In genomic region chr1:212242288-212242984, GRCh38 we compare ENCODE assay signal across 1 cellular context.
TF ChIP-seq lines count a peak whose summit lies in the region.

No MANE protein-coding gene starts in this region.

TF ChIP-seq in K562, 482 proteins besides CTCF, POLR2A, EP300 and RAD21 (continued from another document and continues in another):
- TF ChIP-seq TFE3 (CRISPR knock-in tag; IDR thresholded peaks at IDR 0.05) (peak; percentile 7; the same call in 1 of the 2 replicates), MGA (IDR thresholded peaks at IDR 0.05) (peak; percentile 63), FIP1L1 (IDR thresholded peaks at IDR 0.05; ENCODE audit: low read depth, low read length, poor library complexity, severe bottlenecking) (no peak), HINFP (tag; conservative IDR thresholded peaks at IDR 0.05; ENCODE audit: low read depth) (no peak), TBP (optimal IDR thresholded peaks at IDR 0.05; ENCODE audit: low read depth, low read length) (peak; percentile 63), NFXL1 (CRISPR knock-in tag; IDR thresholded peaks at IDR 0.05) (peak; percentile 86; the same call in 1 of the 2 replicates), ZKSCAN1 (IDR thresholded peaks at IDR 0.05; ENCODE audit: low read depth, low read length) (no peak), ZNF830 (CRISPR knock-in tag; IDR thresholded peaks at IDR 0.05) (no peak; the same call in 1 of the 2 replicates), NBN (IDR thresholded peaks at IDR 0.05; ENCODE audit: low read depth) (peak; percentile 67; the same call in 1 of the 2 replicates), E2F8 (IDR thresholded peaks at IDR 0.05; ENCODE audit: low read depth, partially characterized antibody) (no peak), ZNF695 (CRISPR knock-in tag; IDR thresholded peaks at IDR 0.05) (0 out of 2 replicates have a peak, but pooled peaks have one; percentile 34), ILF3 (IDR thresholded peaks at IDR 0.05; ENCODE audit: borderline replicate concordance) (no peak), CEBPG (CRISPR knock-in tag; IDR thresholded peaks at IDR 0.05) (no peak), CEBPG (tag; conservative IDR thresholded peaks at IDR 0.05 in 1 of 2, IDR thresholded peaks at IDR 0.05 in 1 of 2) (0 out of 4 replicates have a peak, but pooled peaks of 1 of the 2 experiments have one; percentile 13), PTTG1 (tag; IDR thresholded peaks at IDR 0.05; ENCODE audit: low read depth) (no peak), NFATC3 (IDR thresholded peaks at IDR 0.05) (peak; percentile 74; the same call in 1 of the 2 replicates), ZEB2 (IDR thresholded peaks at IDR 0.05) (peak; percentile 29; the same call in 1 of the 2 replicates), GTF2B (IDR thresholded peaks at IDR 0.05; ENCODE audit: extremely low read depth, insufficient read length) (peak; percentile 40), STAG1 (CRISPR knock-in tag; IDR thresholded peaks at IDR 0.05; ENCODE audit: borderline replicate concordance) (no peak), ZNF324 (CRISPR knock-in tag; IDR thresholded peaks at IDR 0.05) (peak; percentile 29; the same call in 1 of the 2 replicates), ZNF518B (CRISPR knock-in tag; IDR thresholded peaks at IDR 0.05) (no peak), POU5F1 (IDR thresholded peaks at IDR 0.05; ENCODE audit: borderline replicate concordance, low read depth, low read length, partially characterized antibody) (no peak), ZNF57 (CRISPR knock-in tag; IDR thresholded peaks at IDR 0.05) (no peak), POLR2B (IDR thresholded peaks at IDR 0.05; ENCODE audit: low read depth, partially characterized antibody) (peak; percentile 46), SMARCA4 (IDR thresholded peaks at IDR 0.05) (peak; percentile 90), FOS (IDR thresholded peaks at IDR 0.05; ENCODE audit: extremely low read depth, insufficient read length) (no peak), NRF1 (conservative IDR thresholded peaks at IDR 0.05 in 1 of 2, IDR thresholded peaks at IDR 0.05 in 1 of 2) (peak; percentile 43 to 48; a peak in 1 of 4 replicates), RBM39 (optimal IDR thresholded peaks at IDR 0.05; ENCODE audit: low read depth, low read length) (no peak), ELF1 (tag; IDR thresholded peaks at IDR 0.05) (peak; percentile 97), HCFC1 (IDR thresholded peaks at IDR 0.05; ENCODE audit: low read depth, low read length) (0 out of 2 replicates have a peak, but pooled peaks have one; percentile 19), ZNF764 (CRISPR knock-in tag; IDR thresholded peaks at IDR 0.05; ENCODE audit: low read depth) (no peak), HNRNPK (IDR thresholded peaks at IDR 0.05; ENCODE audit: low read depth, low read length, poor library complexity, severe bottlenecking) (no peak), THAP12 (CRISPR knock-in tag; IDR thresholded peaks at IDR 0.05) (no peak), ZNF24 (IDR thresholded peaks at IDR 0.05) (no peak)
